ENCODE assay signal across 25 cellular contexts in genomic region chrX:84611843-84612636, GRCh38.
"Had no signal": no experiment of that assay in that cellular context is flagged by ENCODE, and none has a peak within 500 bp of the region (broad histone marks: within the 10 kb centered on the region; RNA-seq: fewer than 3 reads in every experiment).

No MANE protein-coding gene starts in this region.

- H3K27me3 Mint-ChIP-seq: activated B cell treated with CpG ODN at 0.5 μM for 24 hours; activated CD4-positive, alpha-beta memory T cell treated with anti-CD3 and anti-CD28 coated beads, Interleukin-2, amount 10 ng/mL, durations not matched to agents 7 days and 5 days; activated naive CD4-positive, alpha-beta T cell treated with anti-CD3 and anti-CD28 coated beads, Interleukin-2, amount 10 ng/mL, durations not matched to agents 7 days and 5 days; activated naive CD8-positive, alpha-beta T cell treated with anti-CD3 and anti-CD28 coated beads for 36 hours; activated T-helper 17 cell treated with anti-CD3 and anti-CD28 coated beads, Interleukin-2, amount 50 U/mL, for 72 hours had no signal

- H3K4me3 Mint-ChIP-seq: activated B cell treated with CpG ODN at 0.5 μM for 24 hours; activated CD4-positive, alpha-beta memory T cell treated with anti-CD3 and anti-CD28 coated beads, Interleukin-2, amount 10 ng/mL, durations not matched to agents 7 days and 5 days; activated naive CD4-positive, alpha-beta T cell treated with anti-CD3 and anti-CD28 coated beads, Interleukin-2, amount 10 ng/mL, durations not matched to agents 7 days and 5 days; activated naive CD8-positive, alpha-beta T cell treated with anti-CD3 and anti-CD28 coated beads for 36 hours; activated T-helper 17 cell treated with anti-CD3 and anti-CD28 coated beads, Interleukin-2, amount 50 U/mL, for 72 hours; T-cell had no signal

- H3K4me3 ChIP-seq: SK-N-MC had no signal

- FAIRE-seq: TTC549 had no signal

- H3K9me3 Mint-ChIP-seq: activated B cell treated with CpG ODN at 0.5 μM for 24 hours; activated CD4-positive, alpha-beta memory T cell treated with anti-CD3 and anti-CD28 coated beads, Interleukin-2, amount 10 ng/mL, durations not matched to agents 7 days and 5 days; activated naive CD4-positive, alpha-beta T cell treated with anti-CD3 and anti-CD28 coated beads, Interleukin-2, amount 10 ng/mL, durations not matched to agents 7 days and 5 days; activated naive CD8-positive, alpha-beta T cell treated with anti-CD3 and anti-CD28 coated beads for 36 hours had no signal

- H3K4me1 Mint-ChIP-seq: activated B cell treated with CpG ODN at 0.5 μM for 24 hours; activated CD4-positive, alpha-beta memory T cell treated with anti-CD3 and anti-CD28 coated beads, Interleukin-2, amount 10 ng/mL, durations not matched to agents 7 days and 5 days; activated naive CD4-positive, alpha-beta T cell treated with anti-CD3 and anti-CD28 coated beads, Interleukin-2, amount 10 ng/mL, durations not matched to agents 7 days and 5 days; activated naive CD8-positive, alpha-beta T cell treated with anti-CD3 and anti-CD28 coated beads for 36 hours; activated T-helper 17 cell treated with anti-CD3 and anti-CD28 coated beads, Interleukin-2, amount 50 U/mL, for 72 hours; T-cell had no signal

- H3K27ac ChIP-seq: SK-N-MC had no signal

- DNase-seq: activated B cell treated with CpG ODN at 0.5 μM for 24 hours; activated CD4-positive, alpha-beta memory T cell treated with anti-CD3 and anti-CD28 coated beads, Interleukin-2, amount 10 ng/mL, durations not matched to agents 7 days and 5 days; activated CD4-positive, alpha-beta T cell treated with anti-CD3 and anti-CD28 coated beads, Interleukin-2, amount 50 U/mL, for 1 hour; activated gamma-delta T cell treated with Interleukin-2 at 50 U/mL for 16 hours; activated naive CD4-positive, alpha-beta T cell treated with anti-CD3 and anti-CD28 coated beads, Interleukin-2, amount 10 ng/mL, durations not matched to agents 7 days and 5 days; activated naive CD8-positive, alpha-beta T cell treated with anti-CD3 and anti-CD28 coated beads for 36 hours; activated T-cell treated with anti-CD3 and anti-CD28 coated beads for 4 hours; activated T-cell treated with anti-CD3 and anti-CD28 coated beads, Interleukin-2, amount 50 U/mL, for 48 hours; Karpas-422; NCI-H1048; NCI-H146; NCI-H187 treated with DMSO at 0.1 percent for 48 hours; NCI-H2081 treated with DMSO at 0.1 percent for 48 hours; NCI-H2171 treated with DMSO at 0.1 percent for 48 hours; NCI-H226; NCI-H526; NCI-H774; RPMI8226; T-cell; T-helper 2 cell; T1000 had no signal

- H3K27ac Mint-ChIP-seq: activated B cell treated with CpG ODN at 0.5 μM for 24 hours; activated CD4-positive, alpha-beta memory T cell treated with anti-CD3 and anti-CD28 coated beads, Interleukin-2, amount 10 ng/mL, durations not matched to agents 7 days and 5 days; activated naive CD4-positive, alpha-beta T cell treated with anti-CD3 and anti-CD28 coated beads, Interleukin-2, amount 10 ng/mL, durations not matched to agents 7 days and 5 days; activated naive CD8-positive, alpha-beta T cell treated with anti-CD3 and anti-CD28 coated beads for 36 hours; activated T-helper 17 cell treated with anti-CD3 and anti-CD28 coated beads, Interleukin-2, amount 50 U/mL, for 72 hours; T-cell had no signal

- H3K36me3 Mint-ChIP-seq: activated naive CD4-positive, alpha-beta T cell treated with anti-CD3 and anti-CD28 coated beads, Interleukin-2, amount 10 ng/mL, durations not matched to agents 7 days and 5 days; activated naive CD8-positive, alpha-beta T cell treated with anti-CD3 and anti-CD28 coated beads for 36 hours; T-cell had no signal

- ATAC-seq: activated T-helper 17 cell treated with anti-CD3 and anti-CD28 coated beads, Interleukin-2, amount 50 U/mL, for 72 hours; Right ventricle myocardium inferior; T-cell had no signal
